19 cellular contexts compared by ENCODE assay signal in the genomic region with DNA sequence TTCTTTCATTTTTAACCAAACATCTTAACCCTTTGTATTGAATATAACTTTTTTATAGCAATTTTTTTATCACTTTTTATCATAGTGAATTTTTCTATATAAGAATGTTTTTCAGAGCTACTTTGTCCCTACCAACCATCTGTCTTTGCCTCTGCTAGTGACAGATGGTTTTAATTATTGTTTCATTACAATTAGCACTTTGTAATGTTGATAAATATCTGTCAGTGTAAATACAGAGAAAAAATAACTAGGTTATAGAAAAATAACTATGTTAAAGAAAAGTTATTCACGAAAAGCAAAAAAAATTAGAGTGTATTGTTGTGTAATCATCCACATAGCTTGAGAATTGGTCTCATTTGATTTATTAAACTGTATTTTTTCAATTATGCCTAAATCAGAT.
"Had no signal": no experiment of that assay in that cellular context is flagged by ENCODE, and none has a peak within 500 bp of the region (broad histone marks: within the 10 kb centered on the region; RNA-seq: fewer than 3 reads in every experiment).

No MANE protein-coding gene starts in this region.

- H3K4me1 ChIP-seq: SJSA1 had no signal

- H3K36me3 ChIP-seq: SJSA1 had no signal

- H3K4me2 ChIP-seq: KMS-11 had no signal

- ATAC-seq: K562 had no signal

- H3K4me3 ChIP-seq: K562, SJSA1, SK-N-MC had no signal

- H3K27me3 ChIP-seq: SJSA1 had no signal

- H3K27ac ChIP-seq: HL-60, KMS-11, SJSA1, SK-N-MC had no signal

- DNase-seq: Kasumi-1, MM.1S, NCI-H1092 treated with DMSO at 0.1 percent for 48 hours, NCI-H1436, NCI-H1930, NCI-H2081, NCI-H2107, NCI-H2227 treated with DMSO at 0.1 percent for 48 hours, NCI-H526 treated with DMSO at 0.1 percent for 48 hours, NCI-H774, Right ventricle myocardium superior, RPMI8226, SIG-M5, T-helper 1 cell had no signal
